ENCODE assay signal across 10 cellular contexts in genomic region chr5:142698447-142698846, GRCh38. TPM values are rescaled to one million over a fixed set of nuclear protein-coding genes. Genes with fewer than 3 reads are reported as not detected.
DNase-seq lines count a peak whose midpoint lies in the region; ATAC-seq and TF ChIP-seq lines count a peak whose summit lies in the region.
"Had no signal": no experiment of that assay in that cellular context is flagged by ENCODE, and none has a peak within 500 bp of the region (broad histone marks: within the 10 kb centered on the region; RNA-seq: fewer than 3 reads in every experiment).

No MANE protein-coding gene starts in this region.

- H3K27ac ChIP-seq in breast epithelium (peak overlapping the region; percentile 50 to 86), osteoblast (ENCODE audit: low read depth, low read length) (peak overlapping the region; percentile 45), uterus (peak overlapping the region; percentile 63 to 64), MM.1S (ENCODE audit: low read length) (no peak overlapping the region)

- TF ChIP-seq CTCF in breast epithelium (IDR thresholded peaks at IDR 0.05) (no peak), MCF 10A (IDR thresholded peaks at IDR 0.05; ENCODE audit: unreplicated experiment) (no peak), osteoblast (IDR thresholded peaks at IDR 0.05; ENCODE audit: extremely low read depth, low read depth, low read length) (no peak), uterus (IDR thresholded peaks at IDR 0.05) (no peak), MM.1S (IDR thresholded peaks at IDR 0.05; ENCODE audit: low read length) (no peak)

- H3K36me3 Mint-ChIP-seq in MCF 10A (ENCODE audit: insufficient read depth, unreplicated experiment) = no peaks in the 10 kb centered on the region

- no peaks in the 10 kb centered on the region for H3F3A ChIP-seq in MM.1S (ENCODE audit: insufficient read depth, low read length)

- H3K9me3 ChIP-seq in breast epithelium (no peaks in the 10 kb centered on the region), osteoblast (ENCODE audit: low read depth, low read length) (no peaks in the 10 kb centered on the region), uterus (no peaks in the 10 kb centered on the region), MM.1S (replicated peaks; ENCODE audit: insufficient read depth, low read length) (no peaks in the 10 kb centered on the region)
- H3K9me3 ChIP-seq: Caco-2 had no signal

- H3K79me2 ChIP-seq in osteoblast (ENCODE audit: insufficient read depth, low read length) = no peaks in the 10 kb centered on the region
- no peaks in the 10 kb centered on the region for H3K79me2 ChIP-seq in MM.1S (ENCODE audit: low read length)

- H3K9ac ChIP-seq in MM.1S (ENCODE audit: low read length) = no peak overlapping the region

- peaks cover 14% of the 10 kb centered on the region for H3K4me1 Mint-ChIP-seq in MCF 10A (ENCODE audit: insufficient read depth, unreplicated experiment)

- no peaks in the 10 kb centered on the region for H4K20me1 ChIP-seq in osteoblast (ENCODE audit: insufficient read depth, low read length)
- H4K20me1 ChIP-seq in MM.1S (ENCODE audit: insufficient read depth, low read length) = no peaks in the 10 kb centered on the region

- H3K4me3 Mint-ChIP-seq in MCF 10A (ENCODE audit: unreplicated experiment) = no peak overlapping the region

- no peaks in the 10 kb centered on the region for H3K27me3 Mint-ChIP-seq in MCF 10A (ENCODE audit: insufficient read depth, unreplicated experiment)

- H3K27ac Mint-ChIP-seq in MCF 10A (ENCODE audit: low read depth, unreplicated experiment) = no peak overlapping the region

- H3K27me3 ChIP-seq in breast epithelium (no peaks in the 10 kb centered on the region), osteoblast (ENCODE audit: insufficient read depth, low read length) (no peaks in the 10 kb centered on the region), uterus (no peaks in the 10 kb centered on the region), MM.1S (replicated peaks; ENCODE audit: insufficient read depth, low read length) (no peaks in the 10 kb centered on the region)

- no peaks in the 10 kb centered on the region for H3K9me2 ChIP-seq in MM.1S (replicated peaks; ENCODE audit: insufficient read depth, low read length)

- no peak overlapping the region for H3K4me3 ChIP-seq in breast epithelium
- no peak overlapping the region for H3K4me3 ChIP-seq in osteoblast (ENCODE audit: insufficient read depth, low read length)
- no peak overlapping the region for H3K4me3 ChIP-seq in uterus
- no peak overlapping the region for H3K4me3 ChIP-seq in MM.1S (ENCODE audit: low read length)

- ATAC-seq in left cardiac atrium (peak; percentile 9 to 12), GM19324 (IDR thresholded peaks at IDR 0.05; ENCODE audit: low FRiP score, unreplicated experiment) (no peak)

- no peaks in the 10 kb centered on the region for H3K9me3 Mint-ChIP-seq in MCF 10A (ENCODE audit: unreplicated experiment)

- CTCF ChIA-PET in MCF 10A (lab: Yijun Ruan, JAX) = interaction anchor here (0.5 to 21.1 kb wide), 32 partner anchors 8 to 591 kb away, joined by 3 to 1243 read pairs (median 4); partner anchors contain the start of gene FGF1

- H3K4me1 ChIP-seq in breast epithelium (peaks cover 0 to 11% of the 10 kb centered on the region in 2 donors), osteoblast (ENCODE audit: insufficient read depth, low read length) (peaks cover 24% of the 10 kb centered on the region), uterus (peaks cover 8 to 13% of the 10 kb centered on the region in 2 donors), MM.1S (ENCODE audit: low read length) (no peaks in the 10 kb centered on the region)
- H3K4me1 ChIP-seq: Caco-2 had no signal

- DNase-seq in breast epithelium (ENCODE audit: low spot score in 2 of 2) = no peak
- DNase-seq in MCF 10A (ENCODE audit: unreplicated experiment) = no peak
- DNase-seq in left cardiac atrium = no peak
- no peak for DNase-seq in osteoblast (ENCODE audit: insufficient read length, low spot score, missing footprints)
- DNase-seq in uterus = no peak
- DNase-seq in MM.1S = no peak
- DNase-seq in activated CD8-positive, alpha-beta memory T cell treated with anti-CD3 and anti-CD28 coated beads for 24 hours = no peak

- no TSS peak for BruUV-seq in MCF 10A (replicated peaks; lab: Mats Ljungman, UMichigan)

- intact Hi-C loops in breast epithelium (cut with DNase I; ENCODE audit: low total_unique reads) (no loop called here), MCF 10A (cut with micrococcal nuclease) (no loop called here), left cardiac atrium (cut with DNase I) (loop anchor here (2.0 to 5.0 kb wide), 3 partner anchors 44 to 546 kb away; no protein-coding TSS in a partner anchor), uterus (cut with DNase I; ENCODE audit: low total_unique reads) (loop anchor here (5.0 kb wide), 2 partner anchors 41 to 86 kb away; no protein-coding TSS in a partner anchor)

- H3K36me3 ChIP-seq in breast epithelium (no peaks in the 10 kb centered on the region), osteoblast (ENCODE audit: insufficient read depth, low read length) (no peaks in the 10 kb centered on the region), uterus (no peaks in the 10 kb centered on the region), MM.1S (replicated peaks; ENCODE audit: insufficient read depth, low read length) (no peaks in the 10 kb centered on the region)

- H2AFZ ChIP-seq in osteoblast (ENCODE audit: low read length) (peak overlapping the region; percentile 76), MM.1S (ENCODE audit: low read length) (no peak overlapping the region)

- POLR2A ChIA-PET in MCF 10A (lab: Yijun Ruan, JAX) = interaction anchor here (1.2 to 3.2 kb wide), 3 partner anchors 13 to 43 kb away, joined by 8 to 31 read pairs (median 9); partner anchors contain the start of gene FGF1

- H3K4me2 ChIP-seq in osteoblast (ENCODE audit: insufficient read depth, low read length) = peak overlapping the region; percentile 56
- H3K4me2 ChIP-seq in MM.1S (ENCODE audit: low read depth, low read length) = no peak overlapping the region

- no peak for TF ChIP-seq POLR2A in breast epithelium (IDR thresholded peaks at IDR 0.05)
- TF ChIP-seq POLR2A in uterus (IDR thresholded peaks at IDR 0.05) = no peak

RNA-seq across cellular contexts. Expression of gene FGF1, which starts 12.6 kb away (rescaled TPM):
- total RNA-seq in breast epithelium (10 to 100 TPM in 1 of 3 donors, 1 to 10 TPM in 1, under 1 TPM in 1; 0.32 to 20.3 (median 6.6) TPM), MCF 10A (2022) (0.34 and 0.65 TPM in 2 replicates), left cardiac atrium (10 to 100 TPM; 33.9 to 39.9 TPM), osteoblast (2.9 and 4.3 TPM in 2 replicates), uterus (1 to 10 TPM in 2 of 4 donors, under 1 TPM in 1, not detected in 1; 0.51 to 5.7 (median 1.7) TPM)
- total RNA-seq: activated CD8-positive, alpha-beta memory T cell treated with anti-CD3 and anti-CD28 coated beads for 36 hours; Caco-2 had no signal

Comparison
In these comparisons a context has a peak if more than half of its experiments do, and no peak if none do; other contexts are left out.
1. intact Hi-C loops: an anchor here in left cardiac atrium (2.0 to 5.0 kb wide) and uterus (5.0 kb wide); none called in breast epithelium and MCF 10A.